18 cellular contexts compared by ENCODE assay signal in the genomic region with DNA sequence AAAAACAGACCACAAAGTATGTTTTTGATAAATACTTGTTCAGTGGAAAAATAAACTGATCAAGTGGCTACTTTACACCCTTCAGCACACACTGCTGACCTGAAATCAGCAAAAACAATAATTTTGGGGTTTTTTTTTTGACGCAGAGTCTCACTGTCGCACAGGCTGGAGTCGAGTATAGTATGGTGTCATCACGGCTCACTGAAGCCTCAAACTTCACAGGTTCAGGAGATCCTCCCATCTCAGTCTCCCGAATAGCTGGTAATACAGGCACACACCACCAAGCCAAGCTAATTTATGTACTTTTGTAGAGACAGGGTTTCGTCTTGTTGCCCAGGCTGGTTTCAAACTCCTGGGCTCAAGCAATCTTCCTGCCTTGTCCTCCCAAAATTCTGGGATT.
DNase-seq lines count a peak whose midpoint lies in the region; ATAC-seq and TF ChIP-seq lines count a peak whose summit lies in the region.
"Had no signal": no experiment of that assay in that cellular context is flagged by ENCODE, and none has a peak within 500 bp of the region (broad histone marks: within the 10 kb centered on the region; RNA-seq: fewer than 3 reads in every experiment).

No MANE protein-coding gene starts in this region.

- no peak overlapping the region for H2AFZ ChIP-seq in osteoblast (ENCODE audit: low read length)

- no peaks in the 10 kb centered on the region for H4K20me1 ChIP-seq in osteoblast (ENCODE audit: insufficient read depth, low read length)

- intact Hi-C loops in CD8-positive, alpha-beta T cell (cut with DNase I, micrococcal nuclease): no loop called here

- TF ChIP-seq CTCF in CD8-positive, alpha-beta T cell (IDR thresholded peaks at IDR 0.05): no peak
- no peak for TF ChIP-seq CTCF in osteoblast (IDR thresholded peaks at IDR 0.05; ENCODE audit: extremely low read depth, low read depth, low read length)

- no peak for DNase-seq in CD8-positive, alpha-beta T cell
- DNase-seq in immature natural killer cell: peak in 1 of 3 donors; percentile 75
- peak; percentile 19 for DNase-seq in osteoblast (ENCODE audit: insufficient read length, low spot score, missing footprints)
- DNase-seq in NCI-H2196 treated with DMSO at 0.1 percent for 48 hours (lab: John Stamatoyannopoulos, UW; ENCODE audit: unreplicated experiment): no peak
- DNase-seq: C1 segment of cervical spinal cord, DMS79, H9, KG1, NCI-H1105 treated with DMSO at 0.1 percent for 48 hours, NCI-H2029 treated with DMSO at 0.1 percent for 48 hours, NCI-H2171 treated with DMSO at 0.1 percent for 48 hours, NCI-H446, NCI-H526, SJCRH30 had no signal

- no peaks in the 10 kb centered on the region for H3K36me3 ChIP-seq in CD8-positive, alpha-beta T cell (ENCODE audit: insufficient read depth, low read length)
- H3K36me3 ChIP-seq in KOPT-K1 (ENCODE audit: insufficient read depth, low read length) (peaks cover 91% of the 10 kb centered on the region), osteoblast (ENCODE audit: insufficient read depth, low read length) (no peaks in the 10 kb centered on the region)
- H3K36me3 ChIP-seq: SJCRH30 had no signal

- CTCF ChIA-PET in CD8-positive, alpha-beta T cell (lab: Charles Lee): interaction anchor here (1.3 kb wide), 1 partner anchor 27 kb away, joined by 3 read pairs; no protein-coding TSS in a partner anchor

- no peaks in the 10 kb centered on the region for H3K27me3 Mint-ChIP-seq in CD8-positive, alpha-beta T cell (ENCODE audit: low read depth)
- H3K27me3 Mint-ChIP-seq in immature natural killer cell (ENCODE audit: low read depth in 3 of 3): peaks cover 0 to 6% (median 3%) of the 10 kb centered on the region in 3 donors

- peaks cover 46% of the 10 kb centered on the region for H3K4me1 Mint-ChIP-seq in CD8-positive, alpha-beta T cell (ENCODE audit: low read depth)
- H3K4me1 Mint-ChIP-seq in immature natural killer cell: peaks cover 81 to 87% of the 10 kb centered on the region in 2 donors
- H3K4me1 Mint-ChIP-seq: H9 had no signal

- no peaks in the 10 kb centered on the region for H3K9me3 Mint-ChIP-seq in CD8-positive, alpha-beta T cell
- H3K9me3 Mint-ChIP-seq in immature natural killer cell: no peaks in the 10 kb centered on the region
- H3K9me3 Mint-ChIP-seq: H9 had no signal

- H3K4me1 ChIP-seq in CD8-positive, alpha-beta T cell (ENCODE audit: insufficient read depth, low read length): peaks cover 10% of the 10 kb centered on the region
- no peaks in the 10 kb centered on the region for H3K4me1 ChIP-seq in osteoblast (ENCODE audit: insufficient read depth, low read length)

- H3K4me2 ChIP-seq in osteoblast (ENCODE audit: insufficient read depth, low read length): no peak overlapping the region

- no peak overlapping the region for H3K4me3 ChIP-seq in CD8-positive, alpha-beta T cell (ENCODE audit: low read depth, low read length)
- no peak overlapping the region for H3K4me3 ChIP-seq in osteoblast (ENCODE audit: insufficient read depth, low read length)
- H3K4me3 ChIP-seq: SJCRH30 had no signal

- H3K27ac Mint-ChIP-seq in CD8-positive, alpha-beta T cell: peak overlapping the region; percentile 87
- peak overlapping the region; percentile 87 to 97 (median 94) for H3K27ac Mint-ChIP-seq in immature natural killer cell
- H3K27ac Mint-ChIP-seq: H9 had no signal

- H3K36me3 Mint-ChIP-seq in CD8-positive, alpha-beta T cell: peaks cover 71% of the 10 kb centered on the region
- H3K36me3 Mint-ChIP-seq in immature natural killer cell: peaks cover 73 to 81% (median 78%) of the 10 kb centered on the region in 3 donors

- no peak overlapping the region for H3K27ac ChIP-seq in CD8-positive, alpha-beta T cell (ENCODE audit: low read depth, low read length)
- peak overlapping the region; percentile 99 for H3K27ac ChIP-seq in KOPT-K1 (ENCODE audit: low read depth, low read length, poor library complexity, severe bottlenecking)
- no peak overlapping the region for H3K27ac ChIP-seq in osteoblast (ENCODE audit: low read depth, low read length)
- H3K27ac ChIP-seq: SJCRH30 had no signal

- POLR2A ChIA-PET in CD8-positive, alpha-beta T cell (lab: Charles Lee): no interaction called here

- peak overlapping the region; percentile 47 for H3K4me3 Mint-ChIP-seq in CD8-positive, alpha-beta T cell
- peak overlapping the region in 2 of 5 donors; percentile 38 to 70 for H3K4me3 Mint-ChIP-seq in immature natural killer cell
- H3K4me3 Mint-ChIP-seq: H9 had no signal

- H3K27me3 ChIP-seq in CD8-positive, alpha-beta T cell (ENCODE audit: insufficient read depth, low read length): no peaks in the 10 kb centered on the region
- peaks cover 8% of the 10 kb centered on the region for H3K27me3 ChIP-seq in osteoblast (ENCODE audit: insufficient read depth, low read length)
- H3K27me3 ChIP-seq: SJCRH30 had no signal

- peak; percentile 64 for ATAC-seq in CD8-positive, alpha-beta T cell
- ATAC-seq in HG03469 (IDR thresholded peaks at IDR 0.05; ENCODE audit: unreplicated experiment) (no peak), GM18868 (IDR thresholded peaks at IDR 0.05; ENCODE audit: unreplicated experiment) (no peak), GM18873 (IDR thresholded peaks at IDR 0.05; ENCODE audit: low FRiP score, unreplicated experiment) (no peak)

- H3K9me3 ChIP-seq in CD8-positive, alpha-beta T cell (ENCODE audit: low read length): no peaks in the 10 kb centered on the region
- H3K9me3 ChIP-seq in KOPT-K1 (ENCODE audit: insufficient read depth, low read length, poor library complexity, severe bottlenecking): no peaks in the 10 kb centered on the region
- no peaks in the 10 kb centered on the region for H3K9me3 ChIP-seq in osteoblast (ENCODE audit: low read depth, low read length)
- H3K9me3 ChIP-seq: SJCRH30 had no signal

- H3K79me2 ChIP-seq in osteoblast (ENCODE audit: insufficient read depth, low read length): no peaks in the 10 kb centered on the region
